ENCODE assay signal across 21 cellular contexts in the genomic region with DNA sequence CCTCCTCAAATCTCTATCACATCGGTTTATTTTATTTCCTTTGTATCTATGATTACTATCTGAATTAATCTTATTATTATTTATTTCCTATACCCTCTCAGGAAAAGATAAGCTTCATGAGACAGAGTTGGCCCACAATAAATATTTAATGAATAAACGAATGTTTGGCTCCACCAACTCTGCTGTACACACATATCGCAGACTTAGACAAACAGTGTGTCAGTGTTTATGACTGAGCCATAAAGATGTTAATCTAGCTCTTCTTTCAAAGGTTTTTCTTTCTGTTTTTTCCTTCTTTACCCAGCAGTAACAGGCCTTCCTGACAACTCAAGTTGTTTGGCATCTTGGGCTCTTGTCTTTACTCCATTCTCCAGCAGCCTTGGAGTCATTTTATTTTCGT.
A peak's percentile ranks its signal among the peaks of the same experiment; 100 is the strongest.
DNase-seq lines count a peak whose midpoint lies in the region; FAIRE-seq and TF ChIP-seq lines count a peak whose summit lies in the region.
"Had no signal": no experiment of that assay in that cellular context is flagged by ENCODE, and none has a peak within 500 bp of the region (broad histone marks: within the 10 kb centered on the region; RNA-seq: fewer than 3 reads in every experiment).

No MANE protein-coding gene starts in this region.

- TF ChIP-seq CTCF in fibroblast of villous mesenchyme (IDR thresholded peaks at IDR 0.05; ENCODE audit: insufficient read depth, low read depth, low read length), result no peak

- no peaks in the 10 kb centered on the region for H3K27me3 Mint-ChIP-seq in activated CD4-positive, alpha-beta memory T cell treated with anti-CD3 and anti-CD28 coated beads, Interleukin-2, amount 10 ng/mL, durations not matched to agents 7 days and 5 days

- H3K27ac ChIP-seq in small intestine (ENCODE audit: low read depth in 1 of 2, low read length in 1 of 2), result no peak overlapping the region
- H3K27ac ChIP-seq: GM23248, Peyer's patch had no signal

- peaks cover 22% of the 10 kb centered on the region for H3K9me3 Mint-ChIP-seq in activated CD4-positive, alpha-beta memory T cell treated with anti-CD3 and anti-CD28 coated beads, Interleukin-2, amount 10 ng/mL, durations not matched to agents 7 days and 5 days

- no peaks in the 10 kb centered on the region for H3K27me3 ChIP-seq in small intestine (ENCODE audit: control insufficient read depth in 2 of 2, insufficient read depth in 2 of 2, low read length in 2 of 2)
- H3K27me3 ChIP-seq: Peyer's patch had no signal

- DNase-seq in NCI-H1092 treated with DMSO at 0.1 percent for 48 hours (lab: John Stamatoyannopoulos, UW) (peak; percentile 41), NCI-H1092 (lab: John Stamatoyannopoulos, UW) (no peak), LoVo (ENCODE audit: low spot score) (peak; percentile 40), fibroblast of villous mesenchyme (ENCODE audit: low read depth) (peak; percentile 60), small intestine (peak; percentile 4), NCI-H146 treated with DMSO at 0.1 percent for 48 hours (lab: John Stamatoyannopoulos, UW; ENCODE audit: unreplicated experiment) (no peak)
- DNase-seq in activated CD8-positive, alpha-beta memory T cell treated with anti-CD3 and anti-CD28 coated beads, Interleukin-2, amount 50 U/mL, for 4 hours, result no peak
- DNase-seq in activated CD4-positive, alpha-beta memory T cell treated with anti-CD3 and anti-CD28 coated beads, Interleukin-2, amount 10 ng/mL, durations not matched to agents 7 days and 5 days, result no peak
- DNase-seq: C1 segment of cervical spinal cord, DMS79 treated with DMSO at 0.1 percent for 48 hours, GF-D8, GM23248, KBM-7, NCI-H1417 treated with DMSO at 0.1 percent for 48 hours, NCI-H2029 treated with DMSO at 0.1 percent for 48 hours, NCI-H2227 treated with DMSO at 0.1 percent for 48 hours, NCI-H524 treated with DMSO at 0.1 percent for 48 hours, Peyer's patch, Right ventricle myocardium superior had no signal

- no peak overlapping the region for H3K4me3 Mint-ChIP-seq in activated CD4-positive, alpha-beta memory T cell treated with anti-CD3 and anti-CD28 coated beads, Interleukin-2, amount 10 ng/mL, durations not matched to agents 7 days and 5 days
- H3K4me3 Mint-ChIP-seq: T-helper 1 cell treated with Interleukin-12 subunit alpha and Interleukin-12 subunit beta and Interleukin-4 antibody, amounts not matched to agents 30 μg/mL and 1 μg/mL, for 36 hours had no signal

- WGBS in small intestine, 3 donors, result 13 to 34% (median 18%) methylated on average over 4 of the region's 4 CpGs

- H3K4me3 ChIP-seq in fibroblast of villous mesenchyme (ENCODE audit: low read depth, low read length) (no peak overlapping the region), small intestine (ENCODE audit: low read depth in 1 of 2, low read length in 2 of 2) (no peak overlapping the region)
- H3K4me3 ChIP-seq: GM23248, Peyer's patch had no signal

- H3K4me1 Mint-ChIP-seq in activated CD4-positive, alpha-beta memory T cell treated with anti-CD3 and anti-CD28 coated beads, Interleukin-2, amount 10 ng/mL, durations not matched to agents 7 days and 5 days, result no peaks in the 10 kb centered on the region

- no peaks in the 10 kb centered on the region for H3K9me3 ChIP-seq in small intestine (ENCODE audit: control insufficient read depth, low read depth)
- H3K9me3 ChIP-seq: Peyer's patch had no signal

- H3K27ac Mint-ChIP-seq in activated CD4-positive, alpha-beta memory T cell treated with anti-CD3 and anti-CD28 coated beads, Interleukin-2, amount 10 ng/mL, durations not matched to agents 7 days and 5 days, result no peak overlapping the region
- H3K27ac Mint-ChIP-seq: T-helper 1 cell treated with Interleukin-12 subunit alpha and Interleukin-12 subunit beta and Interleukin-4 antibody, amounts not matched to agents 30 μg/mL and 1 μg/mL, for 36 hours had no signal

- CTCF ChIA-PET in activated CD4-positive, alpha-beta memory T cell treated with anti-CD3 and anti-CD28 coated beads, Interleukin-2, amount 10 ng/mL, durations not matched to agents 7 days and 5 days (lab: Charles Lee), result no interaction called here

- H3K36me3 ChIP-seq in small intestine (ENCODE audit: control insufficient read depth in 2 of 2, insufficient read depth in 2 of 2, low read length in 2 of 2), result no peaks in the 10 kb centered on the region
- H3K36me3 ChIP-seq: Peyer's patch had no signal

- H3K4me1 ChIP-seq in small intestine (ENCODE audit: control insufficient read depth in 2 of 2, insufficient read depth in 1 of 2, low read depth in 1 of 2, low read length in 1 of 2), result no peaks in the 10 kb centered on the region
- H3K4me1 ChIP-seq: Peyer's patch had no signal

- FAIRE-seq in small intestine (lab: Jason Lieb, UNC), result no peak
- FAIRE-seq: HTR-8/SVneo had no signal

- no peaks in the 10 kb centered on the region for H3K36me3 Mint-ChIP-seq in activated CD4-positive, alpha-beta memory T cell treated with anti-CD3 and anti-CD28 coated beads, Interleukin-2, amount 10 ng/mL, durations not matched to agents 7 days and 5 days (ENCODE audit: low read depth)

- POLR2A ChIA-PET in activated CD4-positive, alpha-beta memory T cell treated with anti-CD3 and anti-CD28 coated beads, Interleukin-2, amount 10 ng/mL, durations not matched to agents 7 days and 5 days (lab: Charles Lee), result no interaction called here

Comparison
In these comparisons a context has a peak if more than half of its experiments do, and no peak if none do; other contexts are left out.
1. DNase-seq: peak in NCI-H1092 treated with DMSO at 0.1 percent for 48 hours (single experiment), LoVo (single experiment), fibroblast of villous mesenchyme (single experiment) and small intestine (single experiment); none in NCI-H1092 (single experiment), activated CD8-positive, alpha-beta memory T cell treated with anti-CD3 and anti-CD28 coated beads, Interleukin-2, amount 50 U/mL, for 4 hours (single experiment), activated CD4-positive, alpha-beta memory T cell treated with anti-CD3 and anti-CD28 coated beads, Interleukin-2, amount 10 ng/mL, durations not matched to agents 7 days and 5 days (single experiment) and NCI-H146 treated with DMSO at 0.1 percent for 48 hours (single experiment).